Comparison of ENCODE assay signal across 1 cellular context in the genomic region with DNA sequence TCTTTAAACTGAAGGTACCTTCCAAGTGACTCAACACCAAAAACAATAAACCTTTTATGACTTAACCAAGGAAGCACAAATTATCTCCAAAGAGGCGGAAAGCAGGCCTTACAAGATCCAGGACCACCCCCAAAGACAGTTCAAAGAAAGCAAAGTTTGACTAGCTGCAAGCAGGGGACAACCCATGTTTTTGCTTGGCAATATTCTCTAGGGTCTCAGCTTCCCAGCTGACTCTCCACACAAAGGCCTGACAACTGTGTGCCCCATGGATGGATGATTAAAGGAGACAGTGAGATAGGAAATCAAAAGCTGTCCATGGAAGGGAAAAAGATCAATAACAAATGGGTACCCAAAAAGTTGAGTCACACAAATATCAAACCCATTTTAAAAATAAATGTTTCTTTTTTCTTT.
TF ChIP-seq lines count a peak whose summit lies in the region.

No MANE protein-coding gene starts in this region.

TF ChIP-seq in IMR-90, 13 proteins besides CTCF, POLR2A, EP300 and RAD21:
- no peak for TF ChIP-seq RFX5 (IDR thresholded peaks at IDR 0.05; ENCODE audit: low read depth, low read length)
- TF ChIP-seq NFE2L2 (IDR thresholded peaks at IDR 0.05; ENCODE audit: low read depth, low read length), result no peak
- no peak for TF ChIP-seq CHD1 (IDR thresholded peaks at IDR 0.05; ENCODE audit: low read depth, low read length)
- no peak for TF ChIP-seq BHLHE40 (IDR thresholded peaks at IDR 0.05; ENCODE audit: low read depth, low read length)
- no peak for TF ChIP-seq MAFK (IDR thresholded peaks at IDR 0.05; ENCODE audit: low read depth, low read length)
- no peak for TF ChIP-seq FOS (IDR thresholded peaks at IDR 0.05; ENCODE audit: low read depth, low read length)
- no peak for TF ChIP-seq SMC3 (IDR thresholded peaks at IDR 0.05; ENCODE audit: low read depth, low read length)
- TF ChIP-seq, protein P1, sequence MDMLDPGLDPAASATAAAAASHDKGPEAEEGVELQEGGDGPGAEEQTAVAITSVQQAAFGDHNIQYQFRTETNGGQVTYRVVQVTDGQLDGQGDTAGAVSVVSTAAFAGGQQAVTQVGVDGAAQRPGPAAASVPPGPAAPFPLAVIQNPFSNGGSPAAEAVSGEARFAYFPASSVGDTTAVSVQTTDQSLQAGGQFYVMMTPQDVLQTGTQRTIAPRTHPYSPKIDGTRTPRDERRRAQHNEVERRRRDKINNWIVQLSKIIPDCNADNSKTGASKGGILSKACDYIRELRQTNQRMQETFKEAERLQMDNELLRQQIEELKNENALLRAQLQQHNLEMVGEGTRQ (IDR thresholded peaks at IDR 0.05; ENCODE audit: low read depth, low read length), result no peak
- TF ChIP-seq CEBPB (IDR thresholded peaks at IDR 0.05; ENCODE audit: low read depth, low read length), result no peak
- TF ChIP-seq MAZ (IDR thresholded peaks at IDR 0.05; ENCODE audit: borderline replicate concordance, low read depth, low read length), result no peak
- no peak for TF ChIP-seq RCOR1 (IDR thresholded peaks at IDR 0.05; ENCODE audit: insufficient replicate concordance, low read length)
- TF ChIP-seq MXI1 (IDR thresholded peaks at IDR 0.05; ENCODE audit: borderline replicate concordance, low read depth, low read length), result no peak
- TF ChIP-seq, protein P2, sequence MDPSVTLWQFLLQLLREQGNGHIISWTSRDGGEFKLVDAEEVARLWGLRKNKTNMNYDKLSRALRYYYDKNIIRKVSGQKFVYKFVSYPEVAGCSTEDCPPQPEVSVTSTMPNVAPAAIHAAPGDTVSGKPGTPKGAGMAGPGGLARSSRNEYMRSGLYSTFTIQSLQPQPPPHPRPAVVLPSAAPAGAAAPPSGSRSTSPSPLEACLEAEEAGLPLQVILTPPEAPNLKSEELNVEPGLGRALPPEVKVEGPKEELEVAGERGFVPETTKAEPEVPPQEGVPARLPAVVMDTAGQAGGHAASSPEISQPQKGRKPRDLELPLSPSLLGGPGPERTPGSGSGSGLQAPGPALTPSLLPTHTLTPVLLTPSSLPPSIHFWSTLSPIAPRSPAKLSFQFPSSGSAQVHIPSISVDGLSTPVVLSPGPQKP (IDR thresholded peaks at IDR 0.05; ENCODE audit: borderline replicate concordance, low read depth, low read length), result no peak
